Comparison of ENCODE assay signal across 17 cellular contexts in genomic region chr3:157746391-157746790, GRCh38.
"Had no signal": no experiment of that assay in that cellular context is flagged by ENCODE, and none has a peak within 500 bp of the region (broad histone marks: within the 10 kb centered on the region; RNA-seq: fewer than 3 reads in every experiment).

No MANE protein-coding gene starts in this region.

- H3K27ac Mint-ChIP-seq: activated CD4-positive, alpha-beta memory T cell treated with anti-CD3 and anti-CD28 coated beads for 36 hours; activated CD8-positive, alpha-beta memory T cell treated with anti-CD3 and anti-CD28 coated beads, Interleukin-2, amount 10 ng/mL, durations not matched to agents 7 days and 5 days; activated naive CD8-positive, alpha-beta T cell; naive thymus-derived CD4-positive, alpha-beta T cell; neural progenitor cell had no signal

- DNase-seq: activated CD4-positive, alpha-beta memory T cell treated with anti-CD3 and anti-CD28 coated beads for 36 hours; activated CD4-positive, alpha-beta T cell treated with anti-CD3 and anti-CD28 coated beads for 4 hours; activated CD8-positive, alpha-beta memory T cell treated with anti-CD3 and anti-CD28 coated beads, Interleukin-2, amount 10 ng/mL, durations not matched to agents 7 days and 5 days; amniotic stem cell; dermis blood vessel endothelial cell; effector memory CD4-positive, alpha-beta T cell; heart left ventricle; mesendoderm; naive thymus-derived CD4-positive, alpha-beta T cell; right cardiac atrium; stimulated activated CD4-positive, alpha-beta T cell treated with anti-CD3 and anti-CD28 coated beads, Interleukin-2, amount 100 ng/mL, for 24 hours; stimulated activated naive CD4-positive, alpha-beta T cell treated with Interleukin-2 at 50 U/mL for 16 hours; thyroid gland had no signal

- H3K4me1 ChIP-seq: gastroesophageal sphincter, heart left ventricle, neural progenitor cell, prostate gland, thyroid gland had no signal

- H3K4me1 Mint-ChIP-seq: activated CD8-positive, alpha-beta memory T cell treated with anti-CD3 and anti-CD28 coated beads, Interleukin-2, amount 10 ng/mL, durations not matched to agents 7 days and 5 days; naive thymus-derived CD4-positive, alpha-beta T cell; neural progenitor cell had no signal

- H3K36me3 ChIP-seq: gastroesophageal sphincter, heart left ventricle, neural progenitor cell, prostate gland, thyroid gland had no signal

- ATAC-seq: activated CD8-positive, alpha-beta memory T cell treated with anti-CD3 and anti-CD28 coated beads, Interleukin-2, amount 10 ng/mL, durations not matched to agents 7 days and 5 days; gastroesophageal sphincter; heart left ventricle; naive thymus-derived CD4-positive, alpha-beta T cell; right cardiac atrium had no signal

- H3K27ac ChIP-seq: gastroesophageal sphincter, heart left ventricle, neural progenitor cell, prostate gland, thyroid gland had no signal

- H3K27me3 Mint-ChIP-seq: activated CD4-positive, alpha-beta memory T cell treated with anti-CD3 and anti-CD28 coated beads for 36 hours; activated CD8-positive, alpha-beta memory T cell treated with anti-CD3 and anti-CD28 coated beads, Interleukin-2, amount 10 ng/mL, durations not matched to agents 7 days and 5 days; activated naive CD8-positive, alpha-beta T cell had no signal

- H3K9me3 ChIP-seq: prostate gland, thyroid gland had no signal

- H3K36me3 Mint-ChIP-seq: activated CD4-positive, alpha-beta memory T cell treated with anti-CD3 and anti-CD28 coated beads for 36 hours; activated CD8-positive, alpha-beta memory T cell treated with anti-CD3 and anti-CD28 coated beads, Interleukin-2, amount 10 ng/mL, durations not matched to agents 7 days and 5 days; activated naive CD8-positive, alpha-beta T cell; naive thymus-derived CD4-positive, alpha-beta T cell; neural progenitor cell had no signal

- H3K27me3 ChIP-seq: gastroesophageal sphincter, heart left ventricle, neural progenitor cell, thyroid gland had no signal

- H3K4me2 ChIP-seq: neural progenitor cell had no signal

- H3K4me3 ChIP-seq: gastroesophageal sphincter, heart left ventricle, neural progenitor cell, prostate gland, thyroid gland had no signal

- H3K9ac ChIP-seq: neural progenitor cell had no signal

- H2AFZ ChIP-seq: neural progenitor cell had no signal

- H3K4me3 Mint-ChIP-seq: activated CD4-positive, alpha-beta memory T cell treated with anti-CD3 and anti-CD28 coated beads for 36 hours; activated CD8-positive, alpha-beta memory T cell treated with anti-CD3 and anti-CD28 coated beads, Interleukin-2, amount 10 ng/mL, durations not matched to agents 7 days and 5 days; activated naive CD8-positive, alpha-beta T cell; naive thymus-derived CD4-positive, alpha-beta T cell; neural progenitor cell had no signal
